Comparison of ENCODE assay signal across 1 cellular context in the genomic region with DNA sequence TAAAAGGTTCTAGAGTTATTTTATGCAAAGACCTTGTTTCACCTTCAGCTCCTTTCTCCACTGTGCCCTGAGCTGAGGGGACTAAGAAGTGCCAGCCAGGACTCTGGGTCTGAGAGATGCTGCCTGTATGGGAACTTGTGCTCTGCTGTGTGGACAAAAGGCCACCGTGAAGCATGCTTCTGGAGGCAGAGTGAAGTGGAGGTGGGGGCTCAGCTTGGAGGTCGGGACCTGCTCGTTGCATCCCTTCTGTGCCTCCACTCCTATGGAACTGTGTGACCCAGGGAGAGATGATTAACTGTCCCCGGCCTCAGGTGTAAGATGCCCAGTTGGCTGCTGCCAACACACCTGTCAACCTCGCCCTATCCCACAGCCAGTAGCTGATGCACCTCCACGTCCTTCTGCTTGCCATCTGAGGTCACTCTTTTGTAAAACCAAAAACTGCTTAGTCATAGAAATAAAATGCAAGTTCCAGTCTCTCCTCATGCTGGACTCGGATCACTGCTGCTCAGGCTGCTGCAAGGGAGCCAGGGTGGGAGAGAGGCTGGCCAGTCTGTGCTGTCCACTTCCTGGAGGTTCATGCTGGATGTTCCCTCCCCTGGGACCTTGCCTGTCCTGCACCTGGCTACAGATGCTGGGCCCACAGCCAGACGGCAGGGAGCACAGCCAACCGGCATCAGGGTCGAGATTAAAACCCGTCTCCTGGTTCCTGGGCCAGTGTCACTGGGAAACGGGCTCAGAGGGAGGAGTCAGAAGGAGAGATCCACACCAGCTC.
TF ChIP-seq lines count a peak whose summit lies in the region.

No MANE protein-coding gene starts in this region.

TF ChIP-seq in GM23338, 12 proteins besides CTCF, POLR2A, EP300 and RAD21 (continued from another document):
- TF ChIP-seq, protein P1, sequence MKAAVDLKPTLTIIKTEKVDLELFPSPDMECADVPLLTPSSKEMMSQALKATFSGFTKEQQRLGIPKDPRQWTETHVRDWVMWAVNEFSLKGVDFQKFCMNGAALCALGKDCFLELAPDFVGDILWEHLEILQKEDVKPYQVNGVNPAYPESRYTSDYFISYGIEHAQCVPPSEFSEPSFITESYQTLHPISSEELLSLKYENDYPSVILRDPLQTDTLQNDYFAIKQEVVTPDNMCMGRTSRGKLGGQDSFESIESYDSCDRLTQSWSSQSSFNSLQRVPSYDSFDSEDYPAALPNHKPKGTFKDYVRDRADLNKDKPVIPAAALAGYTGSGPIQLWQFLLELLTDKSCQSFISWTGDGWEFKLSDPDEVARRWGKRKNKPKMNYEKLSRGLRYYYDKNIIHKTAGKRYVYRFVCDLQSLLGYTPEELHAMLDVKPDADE (IDR thresholded peaks at IDR 0.05): no peak
- TF ChIP-seq, protein P2, sequence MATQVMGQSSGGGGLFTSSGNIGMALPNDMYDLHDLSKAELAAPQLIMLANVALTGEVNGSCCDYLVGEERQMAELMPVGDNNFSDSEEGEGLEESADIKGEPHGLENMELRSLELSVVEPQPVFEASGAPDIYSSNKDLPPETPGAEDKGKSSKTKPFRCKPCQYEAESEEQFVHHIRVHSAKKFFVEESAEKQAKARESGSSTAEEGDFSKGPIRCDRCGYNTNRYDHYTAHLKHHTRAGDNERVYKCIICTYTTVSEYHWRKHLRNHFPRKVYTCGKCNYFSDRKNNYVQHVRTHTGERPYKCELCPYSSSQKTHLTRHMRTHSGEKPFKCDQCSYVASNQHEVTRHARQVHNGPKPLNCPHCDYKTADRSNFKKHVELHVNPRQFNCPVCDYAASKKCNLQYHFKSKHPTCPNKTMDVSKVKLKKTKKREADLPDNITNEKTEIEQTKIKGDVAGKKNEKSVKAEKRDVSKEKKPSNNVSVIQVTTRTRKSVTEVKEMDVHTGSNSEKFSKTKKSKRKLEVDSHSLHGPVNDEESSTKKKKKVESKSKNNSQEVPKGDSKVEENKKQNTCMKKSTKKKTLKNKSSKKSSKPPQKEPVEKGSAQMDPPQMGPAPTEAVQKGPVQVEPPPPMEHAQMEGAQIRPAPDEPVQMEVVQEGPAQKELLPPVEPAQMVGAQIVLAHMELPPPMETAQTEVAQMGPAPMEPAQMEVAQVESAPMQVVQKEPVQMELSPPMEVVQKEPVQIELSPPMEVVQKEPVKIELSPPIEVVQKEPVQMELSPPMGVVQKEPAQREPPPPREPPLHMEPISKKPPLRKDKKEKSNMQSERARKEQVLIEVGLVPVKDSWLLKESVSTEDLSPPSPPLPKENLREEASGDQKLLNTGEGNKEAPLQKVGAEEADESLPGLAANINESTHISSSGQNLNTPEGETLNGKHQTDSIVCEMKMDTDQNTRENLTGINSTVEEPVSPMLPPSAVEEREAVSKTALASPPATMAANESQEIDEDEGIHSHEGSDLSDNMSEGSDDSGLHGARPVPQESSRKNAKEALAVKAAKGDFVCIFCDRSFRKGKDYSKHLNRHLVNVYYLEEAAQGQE (IDR thresholded peaks at IDR 0.05; ENCODE audit: unreplicated experiment): no peak
